ENCODE assay signal across 14 cellular contexts in the genomic region with DNA sequence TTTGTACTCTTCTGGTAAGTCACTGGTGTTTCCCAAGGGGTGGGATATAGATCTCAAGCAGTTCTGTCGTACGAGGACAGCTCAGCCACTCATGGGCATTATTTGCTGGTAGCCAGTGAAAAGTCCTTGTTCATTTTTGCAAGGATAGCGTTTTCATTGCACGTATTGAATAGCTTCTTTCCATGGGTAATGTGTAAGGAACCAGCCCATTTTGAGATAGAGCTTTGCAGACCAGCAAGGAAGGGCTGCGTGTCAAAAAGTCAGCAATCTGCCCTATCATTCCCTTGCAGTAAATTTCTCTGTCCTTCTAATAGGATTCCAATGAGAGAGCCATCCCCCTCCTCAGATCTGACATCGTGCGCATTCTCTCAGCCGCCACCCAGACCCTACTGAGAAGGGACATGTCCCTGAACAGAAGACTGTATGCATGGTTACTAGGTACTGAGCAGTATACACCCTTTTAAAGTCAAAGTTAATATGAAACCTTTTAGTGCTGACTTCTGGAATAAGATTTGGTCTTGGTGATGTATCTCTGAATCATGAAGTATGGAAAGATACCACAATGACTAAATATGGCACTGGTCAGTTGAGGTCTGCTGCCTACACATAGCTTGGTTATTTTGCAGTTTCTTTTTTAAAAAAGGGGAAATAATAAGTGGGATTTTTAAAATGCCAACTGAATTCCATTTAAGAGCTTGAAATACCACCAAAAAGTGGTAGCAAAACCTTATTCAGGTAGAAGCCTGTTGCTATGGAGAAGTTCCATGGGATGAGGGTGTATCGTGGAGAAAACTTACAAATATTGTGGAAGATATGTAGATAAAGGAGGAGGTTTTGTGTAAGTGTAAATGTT. TPM values are rescaled to one million over a fixed set of nuclear protein-coding genes. Genes with fewer than 3 reads are reported as not detected.
DNase-seq lines count a peak whose midpoint lies in the region; ATAC-seq, FAIRE-seq and TF ChIP-seq lines count a peak whose summit lies in the region.
"Had no signal": no experiment of that assay in that cellular context is flagged by ENCODE, and none has a peak within 500 bp of the region (broad histone marks: within the 10 kb centered on the region; RNA-seq: fewer than 3 reads in every experiment).

No MANE protein-coding gene starts in this region.

- in situ Hi-C loops in IMR-90 (cut with MboI; ENCODE audit: low sequenced_read_pairs) (no loop called here), K562 (cut with MboI) (loop anchor here (5.0 kb wide), 1 partner anchor 60 kb away; no protein-coding TSS in a partner anchor)

- no peak overlapping the region for H2AFZ ChIP-seq in IMR-90 (replicated peaks; ENCODE audit: low read length, poor library complexity)
- no peak overlapping the region for H2AFZ ChIP-seq in K562 (ENCODE audit: low read depth, low read length)

- H2BK120ac ChIP-seq in IMR-90 (ENCODE audit: low read depth, low read length), result peak overlapping the region; percentile 99

- H3K27me3 ChIP-seq in IMR-90 (ENCODE audit: control insufficient read depth, insufficient read depth, low read length) (no peaks in the 10 kb centered on the region), K562 (ENCODE audit: control insufficient read depth in 2 of 2, insufficient read depth in 2 of 2, low read length in 2 of 2) (peaks cover 29 to 60% of the 10 kb centered on the region in 2 experiments)

- H3K14ac ChIP-seq in IMR-90 (replicated peaks; ENCODE audit: low read depth, low read length), result peak overlapping the region; percentile 94

- H3K4ac ChIP-seq in IMR-90 (ENCODE audit: low read depth, low read length), result peak overlapping the region; percentile 99

- FAIRE-seq in K562 (lab: Jason Lieb, UNC), result no peak

- POLR2A ChIA-PET in IMR-90 (lab: Charles Lee; ENCODE audit: unreplicated experiment) (interaction anchor here (0.5 to 0.7 kb wide), 2 partner anchors 67 to 109 kb away, joined by 3 read pairs; no protein-coding TSS in a partner anchor), K562 (lab: Yijun Ruan, JAX) (interaction anchor here (0.5 to 1.0 kb wide), 3 partner anchors 9 to 61 kb away, joined by 3 read pairs; no protein-coding TSS in a partner anchor)

- no peak for TF ChIP-seq RAD21 in IMR-90 (IDR thresholded peaks at IDR 0.05; ENCODE audit: low read length)
- no peak for TF ChIP-seq RAD21 in K562 (CRISPR knock-in tag; conservative IDR thresholded peaks at IDR 0.05 in 1 of 2, IDR thresholded peaks at IDR 0.05 in 1 of 2)

- TF ChIP-seq CTCF in IMR-90 (conservative IDR thresholded peaks at IDR 0.05; ENCODE audit: low read depth, low read length) (no peak), K562 (IDR thresholded peaks at IDR 0.05 in 2 of 3, conservative IDR thresholded peaks at IDR 0.05 in 1 of 3; ENCODE audit: insufficient read depth in 2 of 3, low read depth in 1 of 3, low read length in 3 of 3) (no peak)

- peak overlapping the region; percentile 97 for H2AK5ac ChIP-seq in IMR-90 (ENCODE audit: low read depth, low read length)

- peak overlapping the region; percentile 76 for H2AK9ac ChIP-seq in IMR-90 (replicated peaks; ENCODE audit: low read depth, low read length, poor library complexity)

- peaks cover 20% of the 10 kb centered on the region for H3K9me1 ChIP-seq in IMR-90 (ENCODE audit: insufficient read depth, low read length)
- no peaks in the 10 kb centered on the region for H3K9me1 ChIP-seq in K562 (ENCODE audit: control insufficient read depth, insufficient read depth, low read length)

- DNase-seq in CD1c-positive myeloid dendritic cell (ENCODE audit: extremely low spot score) (peak; percentile 69), IMR-90 (peak; percentile 93), K562 (ENCODE audit: extremely low read depth in 1 of 4, low spot score in 3 of 4) (no peak), myocyte (ENCODE audit: low read depth) (peak; percentile 38), NCI-H1105 (lab: John Stamatoyannopoulos, UW) (no peak), HUDEP-2 (lab: John Stamatoyannopoulos, UW; ENCODE audit: unreplicated experiment in 76 of 76) (no peak)
- DNase-seq in stimulated activated CD4-positive, alpha-beta T cell treated with anti-CD3 and anti-CD28 coated beads, Interleukin-1b, Interleukin-23, amount 100 ng/mL, for 48 hours, result no peak
- DNase-seq: activated B cell treated with CpG ODN at 0.5 μM for 24 hours; activated effector memory CD4-positive, alpha-beta T cell treated with anti-CD3 and anti-CD28 coated beads, Interleukin-2, amount 50 U/mL, for 16 hours; DMS153; NCI-H2171; stimulated activated CD4-positive, alpha-beta T cell treated with anti-CD3 and anti-CD28 coated beads, Interleukin-15, amount 100 ng/mL, for 24 hours had no signal

- H3K4me3 ChIP-seq in IMR-90 (ENCODE audit: insufficient read depth, low read depth, low read length) (no peak overlapping the region), K562 (no peak overlapping the region)

- peak overlapping the region; percentile 96 for H2BK5ac ChIP-seq in IMR-90 (ENCODE audit: low read depth, low read length, poor library complexity, severe bottlenecking)

- H3K4me2 ChIP-seq in IMR-90 (ENCODE audit: low read depth, low read length), result peak overlapping the region; percentile 70
- no peak overlapping the region for H3K4me2 ChIP-seq in K562 (ENCODE audit: insufficient read depth, low read length)

- H3K56ac ChIP-seq in IMR-90 (ENCODE audit: extremely low read depth, insufficient read depth, low read length), result peak overlapping the region; percentile 90

- peak overlapping the region; percentile 98 for H2BK20ac ChIP-seq in IMR-90 (ENCODE audit: low read depth, low read length)

- peak overlapping the region; percentile 99 for H3K18ac ChIP-seq in IMR-90 (ENCODE audit: low read depth, low read length)

- dilution Hi-C loops in IMR-90 (cut with HindIII; ENCODE audit: low sequenced_read_pairs, unreplicated experiment), result no loop called here

- H3K9ac ChIP-seq in IMR-90 (ENCODE audit: low read depth, low read length) (peak overlapping the region; percentile 60; the same call in 1 of the 2 replicates), K562 (ENCODE audit: insufficient read depth in 1 of 2, low read depth in 2 of 2, low read length in 2 of 2) (no peak overlapping the region)

- 88% methylated on average over 3 of the region's 9 CpGs; no CpG with 5 or more reads in 1 of the 2 experiments for WGBS in IMR-90 (ENCODE audit: extremely low coverage in 2 of 2, insufficient read length in 1 of 2), 2 experiments
- WGBS in K562 (ENCODE audit: insufficient coverage, low coverage, missing lambda C conversion rate), result 19% methylated on average over 9 of the region's 9 CpGs

- BruUV-seq in IMR-90 (replicated peaks; lab: Mats Ljungman, UMichigan), result no TSS peak
- BruUV-seq in K562 (replicated peaks; lab: Mats Ljungman, UMichigan), result no TSS peak

- H3K79me1 ChIP-seq in IMR-90 (ENCODE audit: low read depth in 1 of 2, low read length in 2 of 2), result peaks cover 5 to 34% of the 10 kb centered on the region in 2 experiments; a peak in 3 of 4 replicates

- intact Hi-C loops in IMR-90 (cut with micrococcal nuclease) (loop anchor here (5.0 kb wide), 1 partner anchor 110 kb away; a partner anchor contains a TSS), K562 (cut with micrococcal nuclease) (no loop called here)

- peak overlapping the region; percentile 94 for H4K5ac ChIP-seq in IMR-90 (ENCODE audit: low read depth, low read length)

- no peaks in the 10 kb centered on the region for H3K9me3 ChIP-seq in IMR-90 (ENCODE audit: control insufficient read depth, insufficient read depth, low read length)
- H3K9me3 ChIP-seq in K562 (replicated peaks; ENCODE audit: control insufficient read depth, insufficient read depth, low read depth, low read length), result no peaks in the 10 kb centered on the region

- H3K23ac ChIP-seq in IMR-90 (ENCODE audit: low read depth, low read length), result peak overlapping the region; percentile 82

- H4K20me1 ChIP-seq in IMR-90 (ENCODE audit: insufficient read depth, low read length) (no peaks in the 10 kb centered on the region), K562 (replicated peaks; ENCODE audit: control insufficient read depth, insufficient read depth, low read length) (peaks cover 13% of the 10 kb centered on the region; the same call in 1 of the 2 replicates)

- ATAC-seq in IMR-90 (ENCODE audit: low read depth) (peak; percentile 83), K562 (no peak), HG03159 (IDR thresholded peaks at IDR 0.05; ENCODE audit: unreplicated experiment) (no peak)
- ATAC-seq: natural killer cell treated with Interleukin-12 subunit alpha and Interleukin-12 subunit beta and Interleukin-15 and Interleukin-18, amount 100 ng/mL, for 72 hours had no signal

- H3K36me3 ChIP-seq in IMR-90 (ENCODE audit: control insufficient read depth, insufficient read depth, low read length) (0 out of 2 replicates have a peak, but pooled peaks cover 2% of the 10 kb centered on the region), K562 (ENCODE audit: control insufficient read depth, insufficient read depth, low read length) (no peaks in the 10 kb centered on the region)

- TF ChIP-seq EP300 in K562 (IDR thresholded peaks at IDR 0.05; ENCODE audit: low read length), result no peak

- peak overlapping the region; percentile 92 to 96 for H4K8ac ChIP-seq in IMR-90 (ENCODE audit: low read depth in 2 of 2, low read length in 2 of 2)

- TF ChIP-seq POLR2A in IMR-90 (IDR thresholded peaks at IDR 0.05; ENCODE audit: low read depth, low read length), result peak; percentile 37; the same call in 1 of the 2 replicates
- TF ChIP-seq POLR2A in K562 (conservative IDR thresholded peaks at IDR 0.05), result no peak

- peaks cover 23% of the 10 kb centered on the region for H3K4me1 ChIP-seq in IMR-90 (ENCODE audit: control insufficient read depth, insufficient read depth, low read length)
- no peaks in the 10 kb centered on the region for H3K4me1 ChIP-seq in K562 (replicated peaks in 1 of 2; ENCODE audit: control insufficient read depth in 2 of 2, insufficient read depth in 2 of 2, low read length in 2 of 2)

- H3K27ac ChIP-seq in IMR-90 (ENCODE audit: insufficient read depth, low read length) (peak overlapping the region; percentile 93), K562 (ENCODE audit: extremely low read depth, low read depth, low read length) (no peak overlapping the region)

- peak overlapping the region; percentile 87; the same call in 2 of the 3 replicates for H2BK15ac ChIP-seq in IMR-90 (ENCODE audit: low read depth, low read length)

- H3K79me2 ChIP-seq in K562 (ENCODE audit: control insufficient read depth, insufficient read depth, low read length), result no peaks in the 10 kb centered on the region

- CTCF ChIA-PET in IMR-90 (lab: Yijun Ruan, JAX) (interaction anchor here (1.0 kb wide), 1 partner anchor 10 kb away, joined by 3 read pairs; no protein-coding TSS in a partner anchor), K562 (lab: Yijun Ruan, JAX; ENCODE audit: low intra/inter-chr PET ratio) (interaction anchor here (3.2 kb wide), 1 partner anchor 58 kb away, joined by 21 read pairs; no protein-coding TSS in a partner anchor)

- H4K91ac ChIP-seq in IMR-90 (ENCODE audit: insufficient read depth, low read depth, low read length), result peak overlapping the region; percentile 92

RNA-seq across cellular contexts. Expression of a gene that starts 55.3 kb away (rescaled TPM):
- total RNA-seq in IMR-90 (2012; rRNA removed), result 7.5 and 8.8 TPM in 2 replicates
- 12.2 and 13.0 TPM in 2 replicates for polyA plus RNA-seq in IMR-90 (2012; rRNA removed)
- polyA plus RNA-seq in IMR-90 (2012; cell fraction: cytosol; rRNA removed), result 8.1 and 10.8 TPM in 2 replicates
- 12.9 and 16.4 TPM in 2 replicates for polyA plus RNA-seq in IMR-90 (2012; cell fraction: nucleus; rRNA removed; ENCODE audit: low replicate concordance)
- total RNA-seq in K562 (2011; cell fraction: chromatin; rRNA removed; ENCODE audit: low replicate concordance), result 1.3 and 1.7 TPM in 2 replicates
- total RNA-seq in K562 (2011; cell fraction: nucleolus; rRNA removed), result 1.2 and 1.8 TPM in 2 replicates
- 1.2 and 2.0 TPM in 2 replicates for total RNA-seq in K562 (2011; cell fraction: nucleoplasm; rRNA removed)
- 0.32 and 0.41 TPM in 2 replicates for total RNA-seq in K562 (2014; rRNA removed)
- 1.2 and 1.4 TPM in 2 replicates for total RNA-seq in K562 (2014; rRNA removed; fragmentation: Illumina TruSeq; extraction: Trizol)
- total RNA-seq in K562 (2015; rRNA removed; fragmentation: Illumina TruSeq; extraction: Trizol), result 0.58 and 0.79 TPM in 2 replicates
- 1.8 and 2.2 TPM in 2 replicates for total RNA-seq in K562 (2021)
- 0.75 and 1.1 TPM in 2 replicates for polyA plus RNA-seq in K562 (2011; rRNA removed)
- 0.58 and 1.6 TPM in 2 replicates for polyA plus RNA-seq in K562 (2011; cell fraction: cytosol; rRNA removed)
- polyA plus RNA-seq in K562 (2011; cell fraction: nucleus; rRNA removed), result 0.65 and 2.5 TPM in 2 replicates
- polyA plus RNA-seq in K562 (2012), result 1.0 and 2.3 TPM in 2 replicates
- polyA plus RNA-seq in K562 (2014; fragmentation: Illumina TruSeq; extraction: Trizol), result 0.64 and 0.68 TPM in 2 replicates
- under 1 TPM; 0.04 to 0.06 TPM for polyA plus RNA-seq in K562 (2014; fragmentation: Nextera tagmentation; extraction: Ambion mirVana)
- polyA plus RNA-seq in K562 (2014; rRNA removed), result 0.45 and 0.76 TPM in 2 replicates
- 0.28 and 2.0 TPM in 2 replicates for polyA minus RNA-seq in K562 (2011; rRNA and poly(A)+ RNA removed)
- 0.67 and 2.3 TPM in 2 replicates for polyA minus RNA-seq in K562 (2011; cell fraction: cytosol; rRNA and poly(A)+ RNA removed)
- polyA minus RNA-seq in K562 (2011; cell fraction: nucleus; rRNA and poly(A)+ RNA removed), result 0.94 and 3.0 TPM in 2 replicates
- total RNA-seq in myocyte, result 3.3 and 4.5 TPM in 2 replicates
- polyA plus RNA-seq in myocyte (2012), result 6.7 TPM

Comparison
In these comparisons a context has a peak if more than half of its experiments do, and no peak if none do; other contexts are left out.
1. DNase-seq: peak in CD1c-positive myeloid dendritic cell (single experiment), IMR-90 (single experiment) and myocyte (single experiment); none in K562 (0 of 4), stimulated activated CD4-positive, alpha-beta T cell treated with anti-CD3 and anti-CD28 coated beads, Interleukin-1b, Interleukin-23, amount 100 ng/mL, for 48 hours (single experiment), NCI-H1105 (single experiment) and HUDEP-2 (0 of 76).